In the genomic region with DNA sequence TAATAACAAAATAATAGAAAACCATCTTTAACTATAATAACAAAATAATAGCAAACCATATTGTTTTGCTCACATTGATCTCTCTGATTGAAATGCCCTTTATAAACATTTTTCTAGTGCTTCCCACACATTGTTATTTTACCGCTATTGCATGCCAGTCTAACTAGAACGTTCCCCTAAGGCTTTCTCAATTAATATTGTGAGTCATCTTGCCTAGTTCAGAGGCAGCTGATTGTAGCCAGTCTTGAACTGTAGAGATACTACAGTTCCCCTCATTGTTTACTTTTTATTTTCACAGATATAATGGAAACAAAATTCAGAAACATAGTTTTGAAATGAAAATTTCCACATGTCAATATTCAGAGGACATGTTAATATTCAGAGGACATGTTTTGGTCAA, we compare ENCODE assay signal across 1 cellular context.
TF ChIP-seq lines count a peak whose summit lies in the region.

No MANE protein-coding gene starts in this region.

TF ChIP-seq in HepG2, 621 proteins besides CTCF, POLR2A, EP300 and RAD21 (continued from another document):
- TF ChIP-seq FOXM1 (CRISPR knock-in tag; IDR thresholded peaks at IDR 0.05) (no peak), ZBTB42 (CRISPR knock-in tag; IDR thresholded peaks at IDR 0.05) (no peak), RARG (CRISPR knock-in tag; IDR thresholded peaks at IDR 0.05; ENCODE audit: low read depth) (no peak), MTF1 (CRISPR knock-in tag; IDR thresholded peaks at IDR 0.05) (no peak)
